ENCODE assay signal across 8 cellular contexts in the genomic region with DNA sequence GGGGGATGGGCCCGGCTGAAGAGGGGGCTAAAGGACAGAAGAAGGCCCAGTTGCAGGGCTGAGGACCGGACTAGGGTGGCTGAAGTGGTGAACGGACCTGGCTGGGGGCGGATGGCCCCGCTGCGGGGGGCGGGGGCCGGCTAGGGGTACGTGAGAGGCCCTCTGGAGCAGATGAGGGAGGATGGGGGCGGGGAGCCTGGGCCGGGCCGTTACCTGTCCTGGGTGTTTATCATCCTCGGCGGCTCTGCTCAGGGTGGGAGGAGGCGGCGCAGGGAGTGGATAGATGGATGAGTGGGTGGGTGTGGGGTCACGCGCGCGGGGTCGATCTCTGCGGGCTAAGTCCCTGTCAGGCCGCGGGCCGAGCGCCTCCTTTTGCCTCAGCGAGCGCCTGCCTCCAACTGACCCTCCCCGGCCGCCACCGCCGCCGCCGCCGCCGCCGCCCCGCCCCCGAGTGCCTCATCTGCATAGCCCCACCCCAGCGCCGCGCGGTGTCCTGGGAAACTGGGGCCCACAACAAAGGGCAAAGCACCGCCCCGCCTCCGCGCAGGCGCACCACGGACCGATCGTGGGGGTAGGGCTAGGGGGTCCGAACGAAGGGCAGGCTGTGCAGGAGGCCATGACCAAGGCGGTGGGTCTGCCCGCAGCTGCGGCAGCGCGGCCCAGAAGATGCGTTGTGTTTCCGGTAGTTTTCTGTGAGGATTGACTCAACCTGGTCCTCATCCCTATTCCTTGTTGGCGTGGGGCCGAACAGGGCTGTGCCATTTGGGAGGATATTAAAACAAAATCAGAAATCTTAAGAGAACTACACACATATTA.
DNase-seq lines count a peak whose midpoint lies in the region; ATAC-seq and TF ChIP-seq lines count a peak whose summit lies in the region.

No MANE protein-coding gene starts in this region.

- TF ChIP-seq CTCF in VCaP (conservative IDR thresholded peaks at IDR 0.05): no peak

- peak overlapping the region; percentile 61 to 93 (median 81) for H3K4me3 ChIP-seq in skin epidermis

- H3K27ac ChIP-seq in VCaP (peak overlapping the region; percentile 86), skin epidermis (peak overlapping the region; percentile 75 to 98 (median 94))

- ATAC-seq in GM18867 (IDR thresholded peaks at IDR 0.05; ENCODE audit: unreplicated experiment) (peak; percentile 81), HG03108 (IDR thresholded peaks at IDR 0.05; ENCODE audit: unreplicated experiment) (peak; percentile 88)

- in situ Hi-C loops in T47D (cut with HindIII; ENCODE audit: low pct_unique_long_range_greater_than_20kb, low sequenced_read_pairs): no loop called here

- DNase-seq in 8988T: peak; percentile 86
- DNase-seq in NCI-H2196 (lab: John Stamatoyannopoulos, UW; ENCODE audit: unreplicated experiment): peak; percentile 83
- DNase-seq in T47D (ENCODE audit: low read depth in 1 of 2, low spot score in 1 of 2): peak; percentile 93
- peak; percentile 99 for DNase-seq in iPS-NIHi11 (ENCODE audit: low spot score)

Comparison
In these comparisons a context has a peak if more than half of its experiments do, and no peak if none do; other contexts are left out.
1. Peak in every context shown above with its lines: DNase-seq, ATAC-seq, H3K4me3 ChIP-seq and H3K27ac ChIP-seq.